In genomic region chr15:78880242-78880533, GRCh38 we compare ENCODE assay signal across 14 cellular contexts. TPM values are rescaled to one million over a fixed set of nuclear protein-coding genes. Genes with fewer than 3 reads are reported as not detected.
DNase-seq lines count a peak whose midpoint lies in the region; ATAC-seq and TF ChIP-seq lines count a peak whose summit lies in the region.
"Had no signal": no experiment of that assay in that cellular context is flagged by ENCODE, and none has a peak within 500 bp of the region (broad histone marks: within the 10 kb centered on the region; RNA-seq: fewer than 3 reads in every experiment).

No MANE protein-coding gene starts in this region.

- no peak overlapping the region for H3K27ac Mint-ChIP-seq in neural crest cell (ENCODE audit: unreplicated experiment)

- peaks cover 47% of the 10 kb centered on the region for H3K4me1 Mint-ChIP-seq in neural crest cell

- no peaks in the 10 kb centered on the region for H3K9me3 Mint-ChIP-seq in neural crest cell

- no peaks in the 10 kb centered on the region for H3K27me3 Mint-ChIP-seq in neural crest cell (ENCODE audit: low read depth)
- H3K27me3 Mint-ChIP-seq: activated CD8-positive, alpha-beta memory T cell treated with anti-CD3 and anti-CD28 coated beads, Interleukin-2, amount 10 ng/mL, durations not matched to agents 7 days and 5 days had no signal

- in situ Hi-C loops in astrocyte of the spinal cord (cut with HindIII; ENCODE audit: low sequenced_read_pairs): no loop called here

- peaks cover 3% of the 10 kb centered on the region for H3K36me3 Mint-ChIP-seq in neural crest cell (ENCODE audit: low read depth)

- H3K4me3 Mint-ChIP-seq in neural crest cell: peak overlapping the region; percentile 68

- ATAC-seq in GM19324 (IDR thresholded peaks at IDR 0.05; ENCODE audit: low FRiP score, unreplicated experiment): no peak
- ATAC-seq: activated CD8-positive, alpha-beta memory T cell treated with anti-CD3 and anti-CD28 coated beads, Interleukin-2, amount 10 ng/mL, durations not matched to agents 7 days and 5 days had no signal

- TF ChIP-seq CTCF in astrocyte of the spinal cord (IDR thresholded peaks at IDR 0.05; ENCODE audit: low read depth, low read length): no peak
- TF ChIP-seq CTCF in neural crest cell (conservative IDR thresholded peaks at IDR 0.05): no peak

- DNase-seq in EL (peak; percentile 54), NCI-H82 treated with DMSO at 0.1 percent for 48 hours (lab: John Stamatoyannopoulos, UW; ENCODE audit: unreplicated experiment) (peak; percentile 2), astrocyte of the spinal cord (ENCODE audit: low read depth, low spot score) (peak; percentile 44), neural crest cell (ENCODE audit: low read depth, low spot score) (no peak), HuH-7 (ENCODE audit: low spot score) (no peak), NCI-H2196 treated with DMSO at 0.1 percent for 48 hours (lab: John Stamatoyannopoulos, UW; ENCODE audit: unreplicated experiment) (no peak), DMS53 treated with DMSO at 0.1 percent for 48 hours (lab: John Stamatoyannopoulos, UW; ENCODE audit: unreplicated experiment) (no peak)
- DNase-seq: activated CD8-positive, alpha-beta memory T cell treated with anti-CD3 and anti-CD28 coated beads, Interleukin-2, amount 10 ng/mL, durations not matched to agents 7 days and 5 days; cerebellar nuclear complex; left ventricle myocardium inferior; NCI-H510A; stimulated activated CD4-positive, alpha-beta T cell treated with anti-CD3 and anti-CD28 coated beads, Interleukin-1b, Interleukin-23, amount 100 ng/mL, for 48 hours; stimulated activated naive CD4-positive, alpha-beta T cell had no signal

- no peak overlapping the region for H3K4me3 ChIP-seq in astrocyte of the spinal cord (ENCODE audit: low read depth, low read length)
- H3K4me3 ChIP-seq: left ventricle myocardium inferior had no signal

RNA-seq across cellular contexts. Expression of gene MORF4L1, which starts 7.5 kb away (rescaled TPM):
- 472 and 478 TPM in 2 replicates for total RNA-seq in neural crest cell

Comparison
In these comparisons a context has a peak if more than half of its experiments do, and no peak if none do; other contexts are left out.
1. DNase-seq: peak in EL (single experiment), NCI-H82 treated with DMSO at 0.1 percent for 48 hours (single experiment) and astrocyte of the spinal cord (single experiment); none in neural crest cell (single experiment), HuH-7 (single experiment), NCI-H2196 treated with DMSO at 0.1 percent for 48 hours (single experiment) and DMS53 treated with DMSO at 0.1 percent for 48 hours (single experiment).